14 cellular contexts compared by ENCODE assay signal in genomic region chr12:131862994-131863710, GRCh38. TPM values are rescaled to one million over a fixed set of nuclear protein-coding genes. Genes with fewer than 3 reads are reported as not detected.
DNase-seq lines count a peak whose midpoint lies in the region; ATAC-seq, FAIRE-seq and TF ChIP-seq lines count a peak whose summit lies in the region.
"Had no signal": no experiment of that assay in that cellular context is flagged by ENCODE, and none has a peak within 500 bp of the region (broad histone marks: within the 10 kb centered on the region; RNA-seq: fewer than 3 reads in every experiment).

No MANE protein-coding gene starts in this region.

- H3K4me1 ChIP-seq in kidney (ENCODE audit: control insufficient read depth in 1 of 2, insufficient read depth in 1 of 2, low read depth in 1 of 2, low read length in 2 of 2) = no peaks in the 10 kb centered on the region
- H3K4me1 ChIP-seq: adrenal gland had no signal

- TF ChIP-seq CTCF in HL-60 (IDR thresholded peaks at IDR 0.05; ENCODE audit: insufficient read depth, low read length) = no peak
- TF ChIP-seq CTCF in kidney (IDR thresholded peaks at IDR 0.05; ENCODE audit: borderline replicate concordance, extremely low read depth, insufficient read depth) = no peak

- H3K27ac ChIP-seq in HL-60 (replicated peaks) = no peak overlapping the region; the same call in 1 of the 2 replicates
- no peak overlapping the region for H3K27ac ChIP-seq in kidney (ENCODE audit: low read depth in 2 of 2, low read length in 2 of 2)
- H3K27ac ChIP-seq: vagina had no signal

- no peak overlapping the region for H3K9ac ChIP-seq in kidney (ENCODE audit: low read length in 2 of 2)

- no peaks in the 10 kb centered on the region for H3K36me3 ChIP-seq in kidney (ENCODE audit: control insufficient read depth in 1 of 2, insufficient read depth in 2 of 2, low read length in 2 of 2)
- H3K36me3 ChIP-seq: adrenal gland, vagina had no signal

- FAIRE-seq in kidney (lab: Jason Lieb, UNC) = no peak

- DNase-seq in 8988T (peak; percentile 22), HL-60 (ENCODE audit: low read depth in 1 of 2, low spot score in 1 of 2) (peak; percentile 62 to 63), amniotic epithelial cell (ENCODE audit: low read depth) (peak; percentile 59), kidney (peak; percentile 68), T-helper 1 cell (no peak), NCI-H1105 treated with DMSO at 0.1 percent for 48 hours (lab: John Stamatoyannopoulos, UW) (no peak)
- DNase-seq: activated CD4-positive, CD25-positive, alpha-beta regulatory T cell; activated T-cell treated with anti-CD3 and anti-CD28 coated beads for 4 hours; DND-41 had no signal

- intact Hi-C loops in kidney (cut with DNase I) = no loop called here

- H3K4me3 ChIP-seq in HL-60 (replicated peaks; ENCODE audit: insufficient read depth, low read length) (no peak overlapping the region), kidney (ENCODE audit: low read length in 2 of 2) (no peak overlapping the region)
- H3K4me3 ChIP-seq: adrenal gland, lung, vagina had no signal

- ATAC-seq in HG03520 (IDR thresholded peaks at IDR 0.05; ENCODE audit: unreplicated experiment) (no peak), HG03354 (IDR thresholded peaks at IDR 0.05; ENCODE audit: poor library complexity, severe bottlenecking, unreplicated experiment) (no peak)

- no peaks in the 10 kb centered on the region for H3K9me3 ChIP-seq in kidney (ENCODE audit: control insufficient read depth in 1 of 2, low read length in 2 of 2)
- H3K9me3 ChIP-seq: adrenal gland, vagina had no signal

- H3K27me3 ChIP-seq in HL-60 (ENCODE audit: insufficient read depth, poor library complexity, severe bottlenecking) = no peaks in the 10 kb centered on the region
- H3K27me3 ChIP-seq: adrenal gland, vagina had no signal

RNA-seq across cellular contexts. Expression of gene ULK1, which starts 31.3 kb away (rescaled TPM):
- 33.4 TPM for total RNA-seq in kidney
- 11.4 TPM for polyA plus RNA-seq in kidney (ENCODE audit: insufficient read depth, low read depth, low replicate concordance)

RNA-seq across cellular contexts. Expression of gene MMP17, which starts 35.0 kb away (rescaled TPM):
- total RNA-seq in kidney = 3.2 TPM
- 0.82 TPM for polyA plus RNA-seq in kidney (ENCODE audit: insufficient read depth, low read depth, low replicate concordance)

Comparison
In these comparisons a context has a peak if more than half of its experiments do, and no peak if none do; other contexts are left out.
1. DNase-seq: peak in 8988T (single experiment), HL-60 (2 of 2), amniotic epithelial cell (single experiment) and kidney (single experiment); none in T-helper 1 cell (0 of 5) and NCI-H1105 treated with DMSO at 0.1 percent for 48 hours (single experiment).